Comparison of ENCODE assay signal across 8 cellular contexts in genomic region chr4:128288689-128289106, GRCh38. TPM values are rescaled to one million over a fixed set of nuclear protein-coding genes. Genes with fewer than 3 reads are reported as not detected.
DNase-seq lines count a peak whose midpoint lies in the region; ATAC-seq and TF ChIP-seq lines count a peak whose summit lies in the region.

No MANE protein-coding gene starts in this region.

- H3K36me3 Mint-ChIP-seq in activated CD4-positive, alpha-beta T cell treated with anti-CD3 and anti-CD28 coated beads for 36 hours (ENCODE audit: low read depth) = peaks cover 19% of the 10 kb centered on the region

- no peak for TF ChIP-seq POLR2A in prostate gland (IDR thresholded peaks at IDR 0.05)

- H3K27me3 Mint-ChIP-seq in activated CD4-positive, alpha-beta T cell treated with anti-CD3 and anti-CD28 coated beads for 36 hours = no peaks in the 10 kb centered on the region

- no peaks in the 10 kb centered on the region for H3K36me3 ChIP-seq in prostate gland

- TF ChIP-seq CTCF in fibroblast of villous mesenchyme (IDR thresholded peaks at IDR 0.05; ENCODE audit: insufficient read depth, low read depth, low read length) = no peak
- no peak for TF ChIP-seq CTCF in prostate gland (IDR thresholded peaks at IDR 0.05)

- WGBS in prostate gland = 7% methylated on average over 13 of the region's 13 CpGs

- POLR2A ChIA-PET in activated CD4-positive, alpha-beta T cell treated with anti-CD3 and anti-CD28 coated beads for 36 hours (lab: Charles Lee) = interaction anchor here (0.6 to 1.6 kb wide), 6 partner anchors 226 to 804 kb away, joined by 3 to 11 read pairs (median 4); partner anchors contain the start of genes ABHD18, LARP1B and MFSD8

- peaks cover 25% of the 10 kb centered on the region for H3K4me1 Mint-ChIP-seq in activated CD4-positive, alpha-beta T cell treated with anti-CD3 and anti-CD28 coated beads for 36 hours

- H3K9me3 Mint-ChIP-seq in activated CD4-positive, alpha-beta T cell treated with anti-CD3 and anti-CD28 coated beads for 36 hours (ENCODE audit: low read depth) = no peaks in the 10 kb centered on the region

- no peaks in the 10 kb centered on the region for H3K27me3 ChIP-seq in prostate gland (replicated peaks; ENCODE audit: insufficient read depth)

- H3K4me3 Mint-ChIP-seq in activated CD4-positive, alpha-beta T cell treated with anti-CD3 and anti-CD28 coated beads for 36 hours = peak overlapping the region; percentile 79

- H3K4me3 ChIP-seq in fibroblast of villous mesenchyme (ENCODE audit: low read depth, low read length) (peak overlapping the region; percentile 89), prostate gland (peak overlapping the region; percentile 84 to 89)

- peak; percentile 38 for DNase-seq in activated CD4-positive, alpha-beta T cell treated with anti-CD3 and anti-CD28 coated beads for 36 hours
- DNase-seq in activated CD4-positive, alpha-beta T cell treated with anti-CD3 and anti-CD28 coated beads for 1 hour = no peak
- peak; percentile 54 for DNase-seq in NCI-H146 (lab: John Stamatoyannopoulos, UW)
- DNase-seq in activated CD8-positive, alpha-beta memory T cell treated with anti-CD3 and anti-CD28 coated beads, Interleukin-2, amount 50 U/mL, for 4 hours = peak; percentile 20
- DNase-seq in fibroblast of villous mesenchyme (ENCODE audit: low read depth) = peak; percentile 69
- DNase-seq in prostate gland (ENCODE audit: low spot score) = peak; percentile 43
- DNase-seq in HCEC 1CT = no peak

- peak overlapping the region; percentile 90 to 94 for H3K27ac ChIP-seq in prostate gland

- CTCF ChIA-PET in activated CD4-positive, alpha-beta T cell treated with anti-CD3 and anti-CD28 coated beads for 36 hours (lab: Charles Lee) = interaction anchor here (0.6 to 0.8 kb wide), 2 partner anchors 70 to 804 kb away, joined by 3 to 4 read pairs; no protein-coding TSS in a partner anchor

- peak; percentile 4 for ATAC-seq in activated CD4-positive, alpha-beta T cell treated with anti-CD3 and anti-CD28 coated beads for 36 hours
- ATAC-seq in HG02763 (IDR thresholded peaks at IDR 0.05; ENCODE audit: unreplicated experiment) = no peak

- peak overlapping the region; percentile 93 for H3K27ac Mint-ChIP-seq in activated CD4-positive, alpha-beta T cell treated with anti-CD3 and anti-CD28 coated beads for 36 hours

- H3K9me3 ChIP-seq in prostate gland = no peaks in the 10 kb centered on the region

- intact Hi-C loops in activated CD4-positive, alpha-beta T cell treated with anti-CD3 and anti-CD28 coated beads for 36 hours (cut with DNase I, micrococcal nuclease) = loop anchor here (1.0 to 5.0 kb wide), 10 partner anchors 96 to 805 kb away; partner anchors contain the start of genes ABHD18 (in 2 of the 2), LARP1B (in 2 of the 2), MFSD8 (in 2 of the 2) and SCLT1 (in 2 of the 2)
- intact Hi-C loops in prostate gland (cut with DNase I) = loop anchor here (5.0 to 10.0 kb wide), 5 partner anchors 99 to 806 kb away; partner anchors contain the start of genes C4orf33, LARP1B and SCLT1

- no peaks in the 10 kb centered on the region for H3K4me1 ChIP-seq in prostate gland (replicated peaks)

RNA-seq across cellular contexts. Expression of gene PGRMC2, which starts 1.1 kb away (rescaled TPM):
- 10 to 100 TPM; 38.5 to 48.1 TPM for total RNA-seq in activated CD4-positive, alpha-beta T cell treated with anti-CD3 and anti-CD28 coated beads for 36 hours
- 37.0 and 60.5 TPM in 2 replicates for total RNA-seq in fibroblast of villous mesenchyme
- 10 to 100 TPM; 42.7 to 44.5 TPM for total RNA-seq in prostate gland

Comparison
In these comparisons a context has a peak if more than half of its experiments do, and no peak if none do; other contexts are left out.
1. DNase-seq: peak in activated CD4-positive, alpha-beta T cell treated with anti-CD3 and anti-CD28 coated beads for 36 hours (single experiment), NCI-H146 (single experiment), activated CD8-positive, alpha-beta memory T cell treated with anti-CD3 and anti-CD28 coated beads, Interleukin-2, amount 50 U/mL, for 4 hours (single experiment), fibroblast of villous mesenchyme (single experiment) and prostate gland (single experiment); none in activated CD4-positive, alpha-beta T cell treated with anti-CD3 and anti-CD28 coated beads for 1 hour (single experiment) and HCEC 1CT (single experiment).